Comparison of ENCODE assay signal across 6 cellular contexts in genomic region chr2:91516669-91517068, GRCh38.
DNase-seq lines count a peak whose midpoint lies in the region; ATAC-seq and TF ChIP-seq lines count a peak whose summit lies in the region.
"Not testable (repeated sequence)": the region's sequence is repeated elsewhere in the genome, so short reads cannot be mapped to it uniquely, and the experiment has no call there.

No MANE protein-coding gene starts in this region.

- 83% methylated on average over 6 of the region's 6 CpGs for WGBS in right cardiac atrium
- WGBS in sigmoid colon, 2 donors = 90 to 91% methylated on average over 6 of the region's 6 CpGs

- not testable (repeated sequence) for H3K36me3 Mint-ChIP-seq in type B pancreatic cell

- not testable (repeated sequence) for H3K27ac ChIP-seq in right cardiac atrium (ENCODE audit: low read length); sigmoid colon

- not testable (repeated sequence) for ATAC-seq in right cardiac atrium, left lobe of liver

- not testable (repeated sequence) for TF ChIP-seq CTCF in sigmoid colon (IDR thresholded peaks at IDR 0.05); type B pancreatic cell (conservative IDR thresholded peaks at IDR 0.05)

- not testable (repeated sequence) for H3K4me3 Mint-ChIP-seq in type B pancreatic cell

- TF ChIP-seq POLR2A in sigmoid colon (IDR thresholded peaks at IDR 0.05) = not testable (repeated sequence)

- H3K9me3 ChIP-seq in right cardiac atrium (ENCODE audit: control insufficient read depth, low read length); sigmoid colon: not testable (repeated sequence)

- DNase-seq in H4 (ENCODE audit: low spot score) (peak; percentile 0), right cardiac atrium (peak in 2 of 3 donors; percentile 7 to 28), left lobe of liver (ENCODE audit: low spot score) (peak; percentile 14), mucosa of gallbladder (ENCODE audit: low spot score) (peak; percentile 4), sigmoid colon (peak; percentile 36), type B pancreatic cell (ENCODE audit: extremely low spot score, unreplicated experiment) (peak; percentile 66)

- H3K27me3 ChIP-seq in right cardiac atrium (ENCODE audit: control insufficient read depth, insufficient read depth); sigmoid colon: not testable (repeated sequence)

- H3K36me3 ChIP-seq in sigmoid colon = not testable (repeated sequence)

- H3K4me3 ChIP-seq in right cardiac atrium (ENCODE audit: low read length); sigmoid colon: not testable (repeated sequence)

- H3K4me1 Mint-ChIP-seq in type B pancreatic cell (ENCODE audit: unreplicated experiment) = not testable (repeated sequence)

- H3K4me1 ChIP-seq in right cardiac atrium (ENCODE audit: control insufficient read depth, insufficient read depth, low read length); sigmoid colon: not testable (repeated sequence)

- H3K9me3 Mint-ChIP-seq in type B pancreatic cell = not testable (repeated sequence)

- not testable (repeated sequence) for TF ChIP-seq EP300 in sigmoid colon (IDR thresholded peaks at IDR 0.05)

- intact Hi-C loops in right cardiac atrium (cut with DNase I); sigmoid colon (cut with DNase I): not testable (repeated sequence)

- H3K27ac Mint-ChIP-seq in type B pancreatic cell = not testable (repeated sequence)

- H3K27me3 Mint-ChIP-seq in type B pancreatic cell = not testable (repeated sequence)

Comparison
In these comparisons a context has a peak if more than half of its experiments do, and no peak if none do; other contexts are left out.
1. DNase-seq: peak in every context shown above with its lines; median percentile 66 in type B pancreatic cell; 36 in sigmoid colon; 18 in right cardiac atrium; 14 in left lobe of liver; 4 in mucosa of gallbladder; 0 in H4.